1 cellular context compared by ENCODE assay signal in genomic region chr6:134178230-134179044, GRCh38.
TF ChIP-seq lines count a peak whose summit lies in the region.

No MANE protein-coding gene starts in this region.

TF ChIP-seq in HepG2, 621 proteins besides CTCF, POLR2A, EP300 and RAD21 (continued from another document):
- TF ChIP-seq SNAPC4 (CRISPR knock-in tag; IDR thresholded peaks at IDR 0.05) (no peak), DDIT3 (CRISPR knock-in tag; IDR thresholded peaks at IDR 0.05) (no peak), ETV5 (CRISPR knock-in tag; IDR thresholded peaks at IDR 0.05; ENCODE audit: borderline replicate concordance) (peak; percentile 15; the same call in 1 of the 2 replicates), SMC3 (IDR thresholded peaks at IDR 0.05; ENCODE audit: low read length) (peak; percentile 76; the same call in 1 of the 2 replicates), ZNF337 (CRISPR knock-in tag; IDR thresholded peaks at IDR 0.05; ENCODE audit: borderline replicate concordance, low read depth) (no peak), ZNF331 (CRISPR knock-in tag; IDR thresholded peaks at IDR 0.05) (0 out of 2 replicates have a peak, but pooled peaks have one; percentile 39), ZNF33B (CRISPR knock-in tag; IDR thresholded peaks at IDR 0.05) (no peak), ZNF432 (CRISPR knock-in tag; IDR thresholded peaks at IDR 0.05; ENCODE audit: borderline replicate concordance) (no peak), KDM4B (CRISPR knock-in tag; IDR thresholded peaks at IDR 0.05) (0 out of 2 replicates have a peak, but pooled peaks have one; percentile 49), MYNN (CRISPR knock-in tag; IDR thresholded peaks at IDR 0.05; ENCODE audit: low read depth) (no peak), POLR2AphosphoS2 (IDR thresholded peaks at IDR 0.05; ENCODE audit: low read depth, low read length) (no peak), PATZ1 (CRISPR knock-in tag; IDR thresholded peaks at IDR 0.05) (0 out of 2 replicates have a peak, but pooled peaks have one; percentile 32), SP4 (CRISPR knock-in tag; IDR thresholded peaks at IDR 0.05) (0 out of 2 replicates have a peak, but pooled peaks have one; percentile 28), MXD3 (CRISPR knock-in tag; IDR thresholded peaks at IDR 0.05) (no peak), ZNF441 (CRISPR knock-in tag; IDR thresholded peaks at IDR 0.05; ENCODE audit: borderline replicate concordance) (no peak), BCL6 (CRISPR knock-in tag; IDR thresholded peaks at IDR 0.05) (0 out of 2 replicates have a peak, but pooled peaks have one; percentile 14), CEBPG (CRISPR knock-in tag; IDR thresholded peaks at IDR 0.05) (0 out of 2 replicates have a peak, but pooled peaks have one; percentile 5)
- TF ChIP-seq, protein P1, sequence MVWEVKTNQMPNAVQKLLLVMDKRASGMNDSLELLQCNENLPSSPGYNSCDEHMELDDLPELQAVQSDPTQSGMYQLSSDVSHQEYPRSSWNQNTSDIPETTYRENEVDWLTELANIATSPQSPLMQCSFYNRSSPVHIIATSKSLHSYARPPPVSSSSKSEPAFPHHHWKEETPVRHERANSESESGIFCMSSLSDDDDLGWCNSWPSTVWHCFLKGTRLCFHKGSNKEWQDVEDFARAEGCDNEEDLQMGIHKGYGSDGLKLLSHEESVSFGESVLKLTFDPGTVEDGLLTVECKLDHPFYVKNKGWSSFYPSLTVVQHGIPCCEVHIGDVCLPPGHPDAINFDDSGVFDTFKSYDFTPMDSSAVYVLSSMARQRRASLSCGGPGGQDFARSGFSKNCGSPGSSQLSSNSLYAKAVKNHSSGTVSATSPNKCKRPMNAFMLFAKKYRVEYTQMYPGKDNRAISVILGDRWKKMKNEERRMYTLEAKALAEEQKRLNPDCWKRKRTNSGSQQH (CRISPR knock-in tag; IDR thresholded peaks at IDR 0.05; ENCODE audit: low read depth), result no peak
- TF ChIP-seq, protein P2, sequence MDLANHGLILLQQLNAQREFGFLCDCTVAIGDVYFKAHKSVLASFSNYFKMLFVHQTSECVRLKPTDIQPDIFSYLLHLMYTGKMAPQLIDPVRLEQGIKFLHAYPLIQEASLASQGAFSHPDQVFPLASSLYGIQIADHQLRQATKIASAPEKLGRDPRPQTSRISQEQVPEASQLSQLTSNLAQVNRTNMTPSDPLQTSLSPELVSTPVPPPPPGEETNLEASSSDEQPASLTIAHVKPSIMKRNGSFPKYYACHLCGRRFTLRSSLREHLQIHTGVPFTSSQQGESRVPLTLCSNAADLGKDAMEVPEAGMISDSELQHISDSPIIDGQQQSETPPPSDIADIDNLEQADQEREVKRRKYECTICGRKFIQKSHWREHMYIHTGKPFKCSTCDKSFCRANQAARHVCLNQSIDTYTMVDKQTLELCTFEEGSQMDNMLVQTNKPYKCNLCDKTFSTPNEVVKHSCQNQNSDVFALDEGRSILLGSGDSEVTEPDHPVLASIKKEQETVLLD (CRISPR knock-in tag; IDR thresholded peaks at IDR 0.05; ENCODE audit: low read depth), result peak; percentile 28; the same call in 1 of the 2 replicates
- TF ChIP-seq, protein P3, sequence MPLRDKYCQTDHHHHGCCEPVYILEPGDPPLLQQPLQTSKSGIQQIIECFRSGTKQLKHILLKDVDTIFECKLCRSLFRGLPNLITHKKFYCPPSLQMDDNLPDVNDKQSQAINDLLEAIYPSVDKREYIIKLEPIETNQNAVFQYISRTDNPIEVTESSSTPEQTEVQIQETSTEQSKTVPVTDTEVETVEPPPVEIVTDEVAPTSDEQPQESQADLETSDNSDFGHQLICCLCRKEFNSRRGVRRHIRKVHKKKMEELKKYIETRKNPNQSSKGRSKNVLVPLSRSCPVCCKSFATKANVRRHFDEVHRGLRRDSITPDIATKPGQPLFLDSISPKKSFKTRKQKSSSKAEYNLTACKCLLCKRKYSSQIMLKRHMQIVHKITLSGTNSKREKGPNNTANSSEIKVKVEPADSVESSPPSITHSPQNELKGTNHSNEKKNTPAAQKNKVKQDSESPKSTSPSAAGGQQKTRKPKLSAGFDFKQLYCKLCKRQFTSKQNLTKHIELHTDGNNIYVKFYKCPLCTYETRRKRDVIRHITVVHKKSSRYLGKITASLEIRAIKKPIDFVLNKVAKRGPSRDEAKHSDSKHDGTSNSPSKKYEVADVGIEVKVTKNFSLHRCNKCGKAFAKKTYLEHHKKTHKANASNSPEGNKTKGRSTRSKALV (CRISPR knock-in tag; IDR thresholded peaks at IDR 0.05), result 0 out of 2 replicates have a peak, but pooled peaks have one; percentile 27
